Comparison of ENCODE assay signal across 20 cellular contexts in the genomic region with DNA sequence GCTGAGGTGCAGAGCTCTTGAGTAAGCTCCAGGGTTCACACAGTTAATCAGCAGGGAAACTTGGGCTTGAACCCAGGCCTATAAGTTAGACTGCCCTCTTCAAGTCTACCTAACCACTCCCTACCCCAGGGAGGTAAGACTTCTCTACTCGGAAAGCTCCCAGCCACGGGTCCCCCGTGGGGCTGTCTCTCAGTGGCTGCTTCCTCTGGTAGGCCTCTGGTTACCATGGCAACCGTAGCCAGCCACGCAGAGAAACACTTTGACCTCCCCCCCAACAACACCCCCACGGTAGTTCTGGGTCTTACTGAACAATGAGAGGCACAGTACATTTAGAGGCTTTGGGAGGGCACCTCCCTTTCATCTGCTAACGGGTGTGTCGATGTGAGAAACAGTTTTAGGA.
"Had no signal": no experiment of that assay in that cellular context is flagged by ENCODE, and none has a peak within 500 bp of the region (broad histone marks: within the 10 kb centered on the region; RNA-seq: fewer than 3 reads in every experiment).

No MANE protein-coding gene starts in this region.

- H3K4me3 Mint-ChIP-seq: dendritic cell treated with granulocyte-macrophage colony-stimulating factor and Interleukin-4, amounts not matched to agents 40 ng/mL and 50 ng/mL, for 4 days; effector memory CD8-positive, alpha-beta T cell; immature natural killer cell; nephron; type B pancreatic cell had no signal

- H3K4me1 ChIP-seq: esophagus squamous epithelium, gastroesophageal sphincter, psoas muscle, right atrium auricular region had no signal

- H3K9me3 ChIP-seq: esophagus squamous epithelium, gastroesophageal sphincter, neutrophil, psoas muscle, right atrium auricular region had no signal

- H3K4me1 Mint-ChIP-seq: immature natural killer cell, nephron had no signal

- H3K36me3 ChIP-seq: esophagus squamous epithelium, gastroesophageal sphincter, neutrophil, right atrium auricular region had no signal

- H3K9me3 Mint-ChIP-seq: dendritic cell treated with granulocyte-macrophage colony-stimulating factor and Interleukin-4, amounts not matched to agents 40 ng/mL and 50 ng/mL, for 4 days; nephron; type B pancreatic cell had no signal

- H3K27me3 ChIP-seq: right atrium auricular region had no signal

- DNase-seq: effector memory CD8-positive, alpha-beta T cell; esophagus squamous epithelium; foreskin fibroblast; glutamatergic neuron; immature natural killer cell; left cardiac atrium; left ventricle myocardium superior; mesenchymal stem cell; midbrain; psoas muscle; small intestine; stimulated activated CD4-positive, alpha-beta T cell treated with anti-CD3 and anti-CD28 coated beads, Interleukin-12 subunit alpha, Interleukin-12 subunit beta, amount 100 ng/mL, for 4 hours; stimulated activated naive CD4-positive, alpha-beta T cell treated with Interleukin-2 at 50 U/mL for 16 hours had no signal

- H3K27ac ChIP-seq: esophagus squamous epithelium, gastroesophageal sphincter, neutrophil, psoas muscle, right atrium auricular region had no signal

- H3K36me3 Mint-ChIP-seq: immature natural killer cell, type B pancreatic cell had no signal

- H3K27ac Mint-ChIP-seq: dendritic cell treated with granulocyte-macrophage colony-stimulating factor and Interleukin-4, amounts not matched to agents 40 ng/mL and 50 ng/mL, for 4 days; effector memory CD8-positive, alpha-beta T cell; immature natural killer cell; nephron; type B pancreatic cell had no signal

- H3K4me3 ChIP-seq: esophagus squamous epithelium, gastroesophageal sphincter, lung, psoas muscle, right atrium auricular region had no signal
